ENCODE assay signal across 8 cellular contexts in the genomic region with DNA sequence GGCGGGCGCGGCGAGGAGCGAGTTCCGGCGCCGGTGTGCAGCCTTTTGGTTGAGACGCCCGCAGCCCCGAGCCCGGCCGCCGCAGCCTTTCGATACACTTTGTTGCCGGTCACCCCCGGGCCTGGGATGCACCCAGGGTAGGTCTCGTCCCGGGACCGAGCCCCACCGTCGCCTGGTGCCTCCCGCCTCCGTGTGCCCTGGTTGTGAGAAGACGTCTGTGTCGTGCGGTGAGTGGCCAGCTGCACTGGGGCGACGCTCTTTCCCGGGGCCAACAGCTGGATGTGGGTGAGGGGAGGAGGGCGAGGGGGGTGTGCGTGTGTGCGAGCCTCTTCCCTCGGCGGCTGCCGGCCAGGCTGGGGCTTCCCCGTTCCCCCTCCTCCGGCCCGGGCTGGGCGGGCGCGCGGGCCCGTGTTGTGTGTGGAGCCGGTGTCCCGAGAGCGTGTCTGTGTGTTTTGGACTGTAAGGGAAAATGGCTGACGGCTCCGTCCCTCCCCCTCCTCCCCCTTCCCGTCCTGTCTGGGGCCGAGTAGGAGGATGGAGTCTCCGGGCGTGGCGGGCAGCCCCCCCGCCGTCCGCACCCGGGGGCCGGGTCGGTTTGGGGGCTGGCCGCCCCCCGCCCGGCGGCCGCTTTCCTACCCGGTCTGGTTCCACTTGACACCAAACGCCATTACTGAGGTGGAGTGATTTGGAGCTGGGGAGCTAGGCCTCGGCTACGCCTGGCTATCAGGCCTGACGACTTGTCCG. TPM values are rescaled to one million over a fixed set of nuclear protein-coding genes. Genes with fewer than 3 reads are reported as not detected.
DNase-seq lines count a peak whose midpoint lies in the region; ATAC-seq, FAIRE-seq and TF ChIP-seq lines count a peak whose summit lies in the region.

No MANE protein-coding gene starts in this region.

- peak overlapping the region; percentile 95 for H3K27ac ChIP-seq in CD4-positive, alpha-beta memory T cell (ENCODE audit: low read depth, low read length)
- H3K27ac ChIP-seq in HepG2 (ENCODE audit: extremely low read length, insufficient read depth, low read length): peak overlapping the region; percentile 100

- CTCF ChIA-PET in CD4-positive, alpha-beta memory T cell (lab: Charles Lee; ENCODE audit: partially characterized antibody): interaction anchor here (0.8 to 1.8 kb wide), 4 partner anchors 29 to 434 kb away, joined by 4 to 12 read pairs (median 8); no protein-coding TSS in a partner anchor
- CTCF ChIA-PET in activated CD4-positive, alpha-beta T cell treated with anti-CD3 and anti-CD28 coated beads for 36 hours (lab: Charles Lee): interaction anchor here (1.6 kb wide), 1 partner anchor 10 kb away, joined by 5 read pairs; no protein-coding TSS in a partner anchor
- CTCF ChIA-PET in HepG2 (lab: Yijun Ruan, JAX; ENCODE audit: low intra/inter-chr PET ratio, low total read pairs): no interaction called here

- H3K4me2 ChIP-seq in HepG2 (ENCODE audit: low read depth, low read length): peak overlapping the region; percentile 12; the same call in 1 of the 2 replicates

- peak in 4 of 5 donors; percentile 35 to 63 (median 40) for DNase-seq in CD4-positive, alpha-beta memory T cell
- DNase-seq in LoVo (ENCODE audit: low spot score): peak; percentile 9
- peak; percentile 66 for DNase-seq in activated CD4-positive, alpha-beta T cell treated with anti-CD3 and anti-CD28 coated beads for 36 hours
- peak; percentile 7 for DNase-seq in cortex of kidney (lab: John Stamatoyannopoulos, UW)
- DNase-seq in HepG2 (ENCODE audit: low spot score): peak; percentile 30
- DNase-seq in stimulated activated CD4-positive, alpha-beta T cell treated with anti-CD3 and anti-CD28 coated beads, Interleukin-4, amount 100 ng/mL, for 24 hours: peak; percentile 44
- no peak for DNase-seq in kidney glomerular epithelial cell (lab: John Stamatoyannopoulos, UW)

- H3K36me3 ChIP-seq in CD4-positive, alpha-beta memory T cell (ENCODE audit: insufficient read depth, low read length): no peaks in the 10 kb centered on the region
- H3K36me3 ChIP-seq in HepG2 (replicated peaks in 1 of 2; ENCODE audit: control insufficient read depth in 1 of 2, insufficient read depth in 2 of 2, low read length in 2 of 2): no peaks in the 10 kb centered on the region

- peaks cover 56% of the 10 kb centered on the region for H3K79me2 ChIP-seq in HepG2 (ENCODE audit: insufficient read depth, low read length)

- no peak for TF ChIP-seq CTCF in HepG2 (CRISPR knock-in tag; IDR thresholded peaks at IDR 0.05)

- H3K36me3 Mint-ChIP-seq in CD4-positive, alpha-beta memory T cell: peaks cover 0 to 27% of the 10 kb centered on the region in 2 donors
- H3K36me3 Mint-ChIP-seq in activated CD4-positive, alpha-beta T cell treated with anti-CD3 and anti-CD28 coated beads for 36 hours (ENCODE audit: low read depth): peaks cover 10% of the 10 kb centered on the region

- no peak overlapping the region for H2AFZ ChIP-seq in HepG2 (ENCODE audit: low read length)

- H3K4me3 ChIP-seq in CD4-positive, alpha-beta memory T cell (ENCODE audit: low read length in 2 of 2): peak overlapping the region; percentile 52 to 91
- H3K4me3 ChIP-seq in HepG2 (replicated peaks in 1 of 3; ENCODE audit: insufficient read depth in 1 of 3, low read depth in 2 of 3, low read length in 3 of 3): peak overlapping the region; percentile 84 to 96 (median 85)

- peaks cover 0 to 9% (median 0%) of the 10 kb centered on the region in 8 donors for H3K9me3 Mint-ChIP-seq in CD4-positive, alpha-beta memory T cell
- no peaks in the 10 kb centered on the region for H3K9me3 Mint-ChIP-seq in activated CD4-positive, alpha-beta T cell treated with anti-CD3 and anti-CD28 coated beads for 36 hours (ENCODE audit: low read depth)

- POLR2A ChIA-PET in CD4-positive, alpha-beta memory T cell (lab: Charles Lee; ENCODE audit: partially characterized antibody): interaction anchor here (0.9 to 4.2 kb wide), 16 partner anchors 10 to 439 kb away, joined by 3 to 42 read pairs (median 9); a partner anchor contains a TSS
- POLR2A ChIA-PET in activated CD4-positive, alpha-beta T cell treated with anti-CD3 and anti-CD28 coated beads for 36 hours (lab: Charles Lee): interaction anchor here (0.5 to 2.1 kb wide), 8 partner anchors 10 to 515 kb away, joined by 3 to 10 read pairs (median 4); no protein-coding TSS in a partner anchor
- POLR2A ChIA-PET in HepG2 (lab: Yijun Ruan, JAX): interaction anchor here (1.0 to 3.9 kb wide), 7 partner anchors 10 to 351 kb away, joined by 3 to 19 read pairs (median 7); a partner anchor contains a TSS

- ATAC-seq in GM19395 (IDR thresholded peaks at IDR 0.05; ENCODE audit: unreplicated experiment): peak; percentile 21
- peak; percentile 7 for ATAC-seq in activated CD4-positive, alpha-beta T cell treated with anti-CD3 and anti-CD28 coated beads for 36 hours
- ATAC-seq in HepG2: peak; percentile 55

- no TSS peak for BruUV-seq in HepG2 (replicated peaks; lab: Mats Ljungman, UMichigan)

- H3K27ac Mint-ChIP-seq in CD4-positive, alpha-beta memory T cell: peak overlapping the region; percentile 93 to 100 (median 98)
- peak overlapping the region; percentile 91 for H3K27ac Mint-ChIP-seq in activated CD4-positive, alpha-beta T cell treated with anti-CD3 and anti-CD28 coated beads for 36 hours

- peaks cover 17 to 55% (median 44%) of the 10 kb centered on the region in 4 donors for H3K4me1 Mint-ChIP-seq in CD4-positive, alpha-beta memory T cell
- H3K4me1 Mint-ChIP-seq in activated CD4-positive, alpha-beta T cell treated with anti-CD3 and anti-CD28 coated beads for 36 hours: peaks cover 30% of the 10 kb centered on the region

- peak in 1 of 2 experiments; percentile 20; a peak in 2 of 4 replicates for TF ChIP-seq POLR2A in HepG2 (IDR thresholded peaks at IDR 0.05; ENCODE audit: insufficient read depth in 1 of 2, low read depth in 2 of 2, low read length in 2 of 2)

- H4K20me1 ChIP-seq in HepG2 (ENCODE audit: insufficient read depth, low read length): peaks cover 42% of the 10 kb centered on the region

- no peak for TF ChIP-seq RAD21 in HepG2 (CRISPR knock-in tag; IDR thresholded peaks at IDR 0.05)

- 0% methylated on average over 1 of the region's 71 CpGs for WGBS in HepG2 (ENCODE audit: low lambda C conversion rate)

- H3K27me3 ChIP-seq in CD4-positive, alpha-beta memory T cell (ENCODE audit: insufficient read depth, low read length): no peaks in the 10 kb centered on the region
- no peaks in the 10 kb centered on the region for H3K27me3 ChIP-seq in HepG2 (ENCODE audit: control insufficient read depth in 1 of 2, insufficient read depth in 2 of 2, low read length in 2 of 2)

- in situ Hi-C loops in HepG2 (cut with HindIII; ENCODE audit: extremely low pct_ligation_motif_present, low pct_unique_long_range_greater_than_20kb): no loop called here

- FAIRE-seq in HepG2 (lab: Jason Lieb, UNC): no peak

- peak overlapping the region; percentile 95 for H3K9ac ChIP-seq in HepG2 (ENCODE audit: insufficient read depth, low read depth, low read length)

- intact Hi-C loops in CD4-positive, alpha-beta memory T cell (cut with micrococcal nuclease): loop anchor here (1.0 to 10.0 kb wide), 6 partner anchors 31 to 911 kb away; a partner anchor contains a TSS
- intact Hi-C loops in activated CD4-positive, alpha-beta T cell treated with anti-CD3 and anti-CD28 coated beads for 36 hours (cut with DNase I, micrococcal nuclease): loop anchor here (2.0 to 10.0 kb wide), 8 partner anchors 29 to 981 kb away; a partner anchor contains a TSS
- intact Hi-C loops in HepG2 (cut with micrococcal nuclease; ENCODE audit: unreplicated experiment): loop anchor here (2.0 kb wide), 1 partner anchor 75 kb away; no protein-coding TSS in a partner anchor

- TF ChIP-seq EP300 in HepG2 (IDR thresholded peaks at IDR 0.05; ENCODE audit: low read depth in 2 of 2, low read length in 2 of 2): no peak
- no peak for TF ChIP-seq EP300 in HepG2 (CRISPR knock-in tag; IDR thresholded peaks at IDR 0.05; ENCODE audit: borderline replicate concordance)

- peaks cover 0 to under 1% of the 10 kb centered on the region in 2 donors for H3K27me3 Mint-ChIP-seq in CD4-positive, alpha-beta memory T cell
- no peaks in the 10 kb centered on the region for H3K27me3 Mint-ChIP-seq in activated CD4-positive, alpha-beta T cell treated with anti-CD3 and anti-CD28 coated beads for 36 hours

- peak overlapping the region; percentile 88 to 99 (median 97) for H3K4me3 Mint-ChIP-seq in CD4-positive, alpha-beta memory T cell
- H3K4me3 Mint-ChIP-seq in activated CD4-positive, alpha-beta T cell treated with anti-CD3 and anti-CD28 coated beads for 36 hours: peak overlapping the region; percentile 80

- peaks cover 37% of the 10 kb centered on the region for H3K4me1 ChIP-seq in CD4-positive, alpha-beta memory T cell (ENCODE audit: insufficient read depth, low read length)
- H3K4me1 ChIP-seq in HepG2 (ENCODE audit: insufficient read depth, low read length): peaks cover 35% of the 10 kb centered on the region

- no peaks in the 10 kb centered on the region for H3K9me3 ChIP-seq in CD4-positive, alpha-beta memory T cell (ENCODE audit: control insufficient read depth in 1 of 2, low read length in 2 of 2)
- H3K9me3 ChIP-seq in HepG2 (ENCODE audit: low read length): no peaks in the 10 kb centered on the region

RNA-seq across cellular contexts. Expression of a gene that starts 0.8 kb away (rescaled TPM):
- total RNA-seq in CD4-positive, alpha-beta memory T cell: 10 to 100 TPM; 76.1 to 78.2 TPM
- polyA plus RNA-seq in CD4-positive, alpha-beta memory T cell: 10 to 100 TPM; 12.9 to 30.8 TPM
- 10 to 100 TPM; 53.9 to 60.6 TPM for total RNA-seq in activated CD4-positive, alpha-beta T cell treated with anti-CD3 and anti-CD28 coated beads for 36 hours
- 40.5 and 81.0 TPM in 2 replicates for total RNA-seq in HepG2 (2016; rRNA removed; fragmentation: Illumina TruSeq; extraction: Trizol)
- total RNA-seq in HepG2 (2016; cell fraction: cytosol; rRNA removed; fragmentation: Illumina TruSeq; extraction: Trizol; ENCODE audit: low read depth): 3.8 and 4.7 TPM in 2 replicates
- total RNA-seq in HepG2 (2016; cell fraction: insoluble cytoplasmic fraction; rRNA removed; fragmentation: Illumina TruSeq; extraction: Trizol): 39.4 and 75.2 TPM in 2 replicates
- 12.7 TPM in 2 replicates for total RNA-seq in HepG2 (2016; cell fraction: membrane; rRNA removed; fragmentation: Illumina TruSeq; extraction: Trizol)
- total RNA-seq in HepG2 (2016; cell fraction: nucleus; rRNA removed; fragmentation: Illumina TruSeq; extraction: Trizol): 41.9 and 52.3 TPM in 2 replicates
- 20.7 and 22.2 TPM in 2 replicates for polyA plus RNA-seq in HepG2 (2011; rRNA removed)
- polyA plus RNA-seq in HepG2 (2011; cell fraction: cytosol; rRNA removed): 9.5 and 16.8 TPM in 2 replicates
- 14.6 and 21.3 TPM in 2 replicates for polyA plus RNA-seq in HepG2 (2011; cell fraction: nucleus; rRNA removed)
- polyA plus RNA-seq in HepG2 (2012): 24.5 and 29.6 TPM in 2 replicates
- polyA plus RNA-seq in HepG2 (2016; cell fraction: cytosol; fragmentation: Illumina TruSeq; extraction: Trizol; ENCODE audit: low read depth): 0.76 and 1.8 TPM in 2 replicates
- polyA plus RNA-seq in HepG2 (2016; cell fraction: insoluble cytoplasmic fraction; fragmentation: Illumina TruSeq; extraction: Trizol; ENCODE audit: low read depth): 29.7 and 29.8 TPM in 2 replicates
- 2.9 and 3.9 TPM in 2 replicates for polyA plus RNA-seq in HepG2 (2016; cell fraction: membrane; fragmentation: Illumina TruSeq; extraction: Trizol; ENCODE audit: low read depth)
- 26.5 and 29.5 TPM in 2 replicates for polyA plus RNA-seq in HepG2 (2016; cell fraction: nucleus; fragmentation: Illumina TruSeq; extraction: Trizol; ENCODE audit: insufficient read depth, low read depth)
- polyA minus RNA-seq in HepG2 (2011; rRNA and poly(A)+ RNA removed; ENCODE audit: low replicate concordance): 180 and 267 TPM in 2 replicates
- polyA minus RNA-seq in HepG2 (2011; cell fraction: cytosol; rRNA and poly(A)+ RNA removed): 62.3 and 83.0 TPM in 2 replicates
- polyA minus RNA-seq in HepG2 (2011; cell fraction: nucleus; rRNA and poly(A)+ RNA removed): 121 and 148 TPM in 2 replicates
